In the genomic region with DNA sequence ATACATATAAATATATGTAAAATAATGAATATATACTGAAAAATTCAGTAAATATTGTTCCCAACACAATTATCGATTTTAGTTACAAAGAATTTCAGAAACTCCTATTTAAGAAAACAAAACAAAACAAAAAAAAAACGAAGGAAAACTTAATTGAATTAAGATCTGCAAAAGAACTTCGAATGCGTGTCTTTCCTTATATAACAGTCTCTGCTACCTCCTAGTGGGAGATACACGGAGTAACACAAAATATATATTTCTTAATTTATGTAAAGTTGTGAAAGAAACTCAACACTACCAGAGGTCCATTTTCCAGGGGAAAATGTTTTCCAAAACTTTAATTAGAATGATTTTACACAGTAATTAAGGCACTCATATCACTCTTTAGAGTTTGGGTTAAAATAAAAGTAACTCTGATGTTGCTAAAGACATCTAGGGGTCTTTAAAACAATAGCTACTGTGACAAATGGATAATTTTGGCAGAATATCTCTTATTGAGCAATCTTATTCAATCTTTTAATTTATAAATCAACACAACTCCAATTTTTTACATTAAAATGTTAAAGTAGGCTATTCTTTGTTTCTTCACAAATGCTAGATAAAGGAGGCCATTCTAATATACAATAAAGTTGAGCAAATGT, we compare ENCODE assay signal across 9 cellular contexts. TPM values are rescaled to one million over a fixed set of nuclear protein-coding genes. Genes with fewer than 3 reads are reported as not detected.
DNase-seq lines count a peak whose midpoint lies in the region; ATAC-seq, FAIRE-seq and TF ChIP-seq lines count a peak whose summit lies in the region.
"Had no signal": no experiment of that assay in that cellular context is flagged by ENCODE, and none has a peak within 500 bp of the region (broad histone marks: within the 10 kb centered on the region; RNA-seq: fewer than 3 reads in every experiment).

No MANE protein-coding gene starts in this region.

- no peak for ATAC-seq in HG02970 (IDR thresholded peaks at IDR 0.05; ENCODE audit: low FRiP score, unreplicated experiment)

- DNase-seq in GM13977 (ENCODE audit: low spot score) (no peak), RKO (ENCODE audit: low spot score) (peak; percentile 66), frontal cortex (ENCODE audit: low spot score in 2 of 2) (no peak), NK-92 (lab: John Stamatoyannopoulos, UW; ENCODE audit: unreplicated experiment) (no peak), NCI-H2107 treated with DMSO at 0.1 percent for 48 hours (lab: John Stamatoyannopoulos, UW; ENCODE audit: unreplicated experiment) (no peak), posterior vena cava (ENCODE audit: low spot score) (no peak)
- DNase-seq: activated CD4-positive, CD25-positive, alpha-beta regulatory T cell treated with anti-CD3 and anti-CD28 coated beads, Interleukin-2, amount 50 U/mL, for 72 hours had no signal

- TF ChIP-seq CTCF in GM13977 (IDR thresholded peaks at IDR 0.05; ENCODE audit: extremely low read depth, insufficient read depth, missing control alignments), result peak; percentile 36

- FAIRE-seq in A204.1 (lab: Jason Lieb, UNC), result peak; percentile 25
- FAIRE-seq in frontal cortex (lab: Jason Lieb, UNC), result peak; percentile 83

- intact Hi-C loops in posterior vena cava (cut with DNase I), result no loop called here

- in situ Hi-C loops in GM13977 (cut with MboI; ENCODE audit: low pct_unique_long_range_greater_than_20kb, low sequenced_read_pairs, unreplicated experiment), result loop anchor here (25.0 kb wide), 1 partner anchor 407 kb away; no protein-coding TSS in a partner anchor

RNA-seq across cellular contexts. Expression of a gene that starts 41.6 kb away (rescaled TPM):
- total RNA-seq in frontal cortex, result 64.0 TPM
- 1 to 10 TPM; 3.1 to 3.5 TPM for total RNA-seq in posterior vena cava

Comparison
In these comparisons a context has a peak if more than half of its experiments do, and no peak if none do; other contexts are left out.
1. RNA of a gene that starts 41.6 kb away (total RNA-seq): 64.0 TPM in frontal cortex (single experiment); 3.1 to 3.5 TPM in posterior vena cava; every median in the first group is over 10 times any median in the second.